6 cellular contexts compared by ENCODE assay signal in genomic region chr2:132537061-132537460, GRCh38.
DNase-seq lines count a peak whose midpoint lies in the region; ATAC-seq and TF ChIP-seq lines count a peak whose summit lies in the region.
"Not testable (repeated sequence)": the region's sequence is repeated elsewhere in the genome, so short reads cannot be mapped to it uniquely, and the experiment has no call there.

No MANE protein-coding gene starts in this region.

- H3K36me3 ChIP-seq in IMR-90 (ENCODE audit: control insufficient read depth, insufficient read depth, low read length); adipocyte (ENCODE audit: control insufficient read depth, insufficient read depth, low read length, severe bottlenecking): not testable (repeated sequence)

- H2AK5ac ChIP-seq in IMR-90 (ENCODE audit: low read depth, low read length), result not testable (repeated sequence)

- DNase-seq in ELR (ENCODE audit: low read depth) (peak; percentile 11), IMR-90 (peak; percentile 60), adipocyte (ENCODE audit: low read depth) (peak; percentile 11), astrocyte of the spinal cord (ENCODE audit: low read depth, low spot score) (peak; percentile 11), fibroblast of the aortic adventitia (ENCODE audit: low read depth) (peak; percentile 39), retinal pigment epithelial cell (ENCODE audit: low read depth) (peak; percentile 5)

- not testable (repeated sequence) for H4K91ac ChIP-seq in IMR-90 (ENCODE audit: insufficient read depth, low read depth, low read length)

- not testable (repeated sequence) for H4K20me1 ChIP-seq in IMR-90 (ENCODE audit: insufficient read depth, low read length)

- no CpG with 5 or more reads among the region's 1 CpG for WGBS in IMR-90 (ENCODE audit: extremely low coverage in 2 of 2, insufficient read length in 1 of 2), 2 experiments

- in situ Hi-C loops in IMR-90 (cut with MboI; ENCODE audit: low sequenced_read_pairs); astrocyte of the spinal cord (cut with HindIII; ENCODE audit: low sequenced_read_pairs): not testable (repeated sequence)

- not testable (repeated sequence) for H3K18ac ChIP-seq in IMR-90 (ENCODE audit: low read depth, low read length)

- not testable (repeated sequence) for H2BK120ac ChIP-seq in IMR-90 (ENCODE audit: low read depth, low read length)

- H4K5ac ChIP-seq in IMR-90 (ENCODE audit: low read depth, low read length), result not testable (repeated sequence)

- not testable (repeated sequence) for H3K9me1 ChIP-seq in IMR-90 (ENCODE audit: insufficient read depth, low read length)

- H2BK5ac ChIP-seq in IMR-90 (ENCODE audit: low read depth, low read length, poor library complexity, severe bottlenecking), result not testable (repeated sequence)

- not testable (repeated sequence) for TF ChIP-seq POLR2A in IMR-90 (IDR thresholded peaks at IDR 0.05; ENCODE audit: low read depth, low read length)

- BruUV-seq in IMR-90 (replicated peaks; lab: Mats Ljungman, UMichigan), result not testable (repeated sequence)

- intact Hi-C loops in IMR-90 (cut with micrococcal nuclease), result not testable (repeated sequence)

- POLR2A ChIA-PET in IMR-90 (lab: Charles Lee; ENCODE audit: unreplicated experiment), result not testable (repeated sequence)

- not testable (repeated sequence) for H3K27me3 ChIP-seq in IMR-90 (ENCODE audit: control insufficient read depth, insufficient read depth, low read length); adipocyte (replicated peaks; ENCODE audit: control insufficient read depth, insufficient read depth, low read length)

- not testable (repeated sequence) for TF ChIP-seq CTCF in IMR-90 (conservative IDR thresholded peaks at IDR 0.05; ENCODE audit: low read depth, low read length); astrocyte of the spinal cord (IDR thresholded peaks at IDR 0.05; ENCODE audit: low read depth, low read length); fibroblast of the aortic adventitia (IDR thresholded peaks at IDR 0.05; ENCODE audit: insufficient read depth, low read length); retinal pigment epithelial cell (conservative IDR thresholded peaks at IDR 0.05; ENCODE audit: low read depth, low read length)

- not testable (repeated sequence) for H3K9ac ChIP-seq in IMR-90 (ENCODE audit: low read depth, low read length); adipocyte (ENCODE audit: low read length)

- H2BK15ac ChIP-seq in IMR-90 (ENCODE audit: low read depth, low read length), result not testable (repeated sequence)

- not testable (repeated sequence) for H3K79me1 ChIP-seq in IMR-90 (ENCODE audit: low read depth in 1 of 2, low read length in 2 of 2)

- not testable (repeated sequence) for H3K27ac ChIP-seq in IMR-90 (ENCODE audit: insufficient read depth, low read length)

- not testable (repeated sequence) for TF ChIP-seq RAD21 in IMR-90 (IDR thresholded peaks at IDR 0.05; ENCODE audit: low read length)

- H2AFZ ChIP-seq in IMR-90 (replicated peaks; ENCODE audit: low read length, poor library complexity), result not testable (repeated sequence)

- H3K56ac ChIP-seq in IMR-90 (ENCODE audit: extremely low read depth, insufficient read depth, low read length), result not testable (repeated sequence)

- H3K4ac ChIP-seq in IMR-90 (ENCODE audit: low read depth, low read length), result not testable (repeated sequence)

- ATAC-seq in IMR-90 (ENCODE audit: low read depth), result 0 out of 2 replicates have a peak, but pooled peaks have one; percentile 35

- H4K8ac ChIP-seq in IMR-90 (ENCODE audit: low read depth in 2 of 2, low read length in 2 of 2), result not testable (repeated sequence)

- H3K4me1 ChIP-seq in IMR-90 (ENCODE audit: control insufficient read depth, insufficient read depth, low read length); adipocyte (ENCODE audit: control insufficient read depth, insufficient read depth, low read length): not testable (repeated sequence)

- not testable (repeated sequence) for H2AK9ac ChIP-seq in IMR-90 (replicated peaks; ENCODE audit: low read depth, low read length, poor library complexity)

- dilution Hi-C loops in IMR-90 (cut with HindIII; ENCODE audit: low sequenced_read_pairs, unreplicated experiment), result not testable (repeated sequence)

- not testable (repeated sequence) for H2BK20ac ChIP-seq in IMR-90 (ENCODE audit: low read depth, low read length)

- not testable (repeated sequence) for H3K4me3 ChIP-seq in IMR-90 (ENCODE audit: insufficient read depth, low read depth, low read length); adipocyte (ENCODE audit: low read length); astrocyte of the spinal cord (ENCODE audit: low read depth, low read length); fibroblast of the aortic adventitia (ENCODE audit: low read depth, low read length); retinal pigment epithelial cell (ENCODE audit: low read length)

- CTCF ChIA-PET in IMR-90 (lab: Yijun Ruan, JAX), result not testable (repeated sequence)

- H3K14ac ChIP-seq in IMR-90 (replicated peaks; ENCODE audit: low read depth, low read length), result not testable (repeated sequence)

- not testable (repeated sequence) for H3K4me2 ChIP-seq in IMR-90 (ENCODE audit: low read depth, low read length)

- not testable (repeated sequence) for H3K23ac ChIP-seq in IMR-90 (ENCODE audit: low read depth, low read length)

- not testable (repeated sequence) for H3K9me3 ChIP-seq in IMR-90 (ENCODE audit: control insufficient read depth, insufficient read depth, low read length); adipocyte (ENCODE audit: control insufficient read depth, low read length)

Comparison
In these comparisons a context has a peak if more than half of its experiments do, and no peak if none do; other contexts are left out.
1. DNase-seq: peak in every context shown above with its lines; median percentile 60 in IMR-90; 39 in fibroblast of the aortic adventitia; 11 in ELR; 11 in adipocyte; 11 in astrocyte of the spinal cord; 5 in retinal pigment epithelial cell.